In the genomic region with DNA sequence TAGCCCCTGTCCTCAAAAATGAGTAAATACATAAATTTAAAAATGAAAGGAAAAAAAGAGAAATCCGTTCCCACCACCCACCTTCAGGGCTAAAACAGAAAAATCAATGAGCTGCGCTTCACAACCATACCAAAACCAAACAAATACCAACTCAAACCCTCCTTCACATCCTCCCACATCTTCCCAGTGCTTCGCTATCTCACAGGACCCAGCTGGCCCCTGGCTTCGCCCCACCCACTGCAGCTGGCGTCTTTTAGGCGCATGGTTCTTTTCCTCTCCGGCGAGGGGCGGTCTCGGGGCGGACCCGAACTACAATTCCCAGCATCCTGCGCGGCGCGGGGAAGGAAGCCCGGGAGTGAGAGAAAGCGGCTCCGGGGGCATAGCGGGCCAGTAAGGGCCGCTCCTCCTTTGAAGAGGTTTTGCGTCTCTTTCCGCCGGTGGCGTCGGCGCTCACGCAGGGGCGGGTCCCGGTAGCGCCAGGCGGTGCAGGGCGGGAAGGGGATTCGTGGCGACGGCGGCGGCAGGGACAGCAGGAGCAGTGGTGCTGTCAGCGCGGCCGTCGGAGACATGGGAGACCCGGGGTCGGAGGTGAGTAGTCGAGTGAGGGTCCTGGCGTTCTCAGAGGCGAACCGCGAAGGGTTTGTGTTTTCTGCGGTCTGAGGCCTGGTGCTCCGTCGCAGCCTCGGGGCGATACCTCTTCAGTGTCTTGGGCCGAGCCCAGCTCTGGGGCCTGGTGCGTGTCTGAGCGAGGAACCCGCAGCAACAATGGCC, we compare ENCODE assay signal across 1 cellular context.
TF ChIP-seq lines count a peak whose summit lies in the region.

A gene with protein sequence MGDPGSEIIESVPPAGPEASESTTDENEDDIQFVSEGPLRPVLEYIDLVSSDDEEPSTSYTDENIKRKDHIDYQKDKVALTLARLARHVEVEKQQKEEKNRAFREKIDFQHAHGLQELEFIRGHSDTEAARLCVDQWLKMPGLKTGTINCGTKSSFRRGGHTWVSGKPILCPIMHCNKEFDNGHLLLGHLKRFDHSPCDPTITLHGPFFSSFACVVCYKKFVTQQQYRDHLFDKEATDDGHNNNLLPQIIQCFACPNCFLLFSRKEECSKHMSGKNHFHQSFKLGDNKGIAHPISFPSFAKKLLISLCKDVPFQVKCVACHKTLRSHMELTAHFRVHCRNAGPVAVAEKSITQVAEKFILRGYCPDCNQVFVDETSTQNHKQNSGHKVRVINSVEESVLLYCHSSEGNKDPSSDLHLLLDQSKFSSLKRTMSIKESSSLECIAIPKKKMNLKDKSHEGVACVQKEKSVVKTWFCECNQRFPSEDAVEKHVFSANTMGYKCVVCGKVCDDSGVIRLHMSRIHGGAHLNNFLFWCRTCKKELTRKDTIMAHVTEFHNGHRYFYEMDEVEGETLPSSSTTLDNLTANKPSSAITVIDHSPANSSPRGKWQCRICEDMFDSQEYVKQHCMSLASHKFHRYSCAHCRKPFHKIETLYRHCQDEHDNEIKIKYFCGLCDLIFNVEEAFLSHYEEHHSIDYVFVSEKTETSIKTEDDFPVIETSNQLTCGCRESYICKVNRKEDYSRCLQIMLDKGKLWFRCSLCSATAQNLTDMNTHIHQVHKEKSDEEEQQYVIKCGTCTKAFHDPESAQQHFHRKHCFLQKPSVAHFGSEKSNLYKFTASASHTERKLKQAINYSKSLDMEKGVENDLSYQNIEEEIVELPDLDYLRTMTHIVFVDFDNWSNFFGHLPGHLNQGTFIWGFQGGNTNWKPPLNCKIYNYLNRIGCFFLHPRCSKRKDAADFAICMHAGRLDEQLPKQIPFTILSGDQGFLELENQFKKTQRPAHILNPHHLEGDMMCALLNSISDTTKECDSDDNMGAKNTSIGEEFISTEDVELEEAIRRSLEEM (plus strand): TSS at position 502 of the 771 bp plus-strand sequence. CDS start 66 bp downstream, at position 568.

TF ChIP-seq in HepG2, 621 proteins besides CTCF, POLR2A, EP300 and RAD21 (continued from another document and continues in another):
- TF ChIP-seq, protein P1, sequence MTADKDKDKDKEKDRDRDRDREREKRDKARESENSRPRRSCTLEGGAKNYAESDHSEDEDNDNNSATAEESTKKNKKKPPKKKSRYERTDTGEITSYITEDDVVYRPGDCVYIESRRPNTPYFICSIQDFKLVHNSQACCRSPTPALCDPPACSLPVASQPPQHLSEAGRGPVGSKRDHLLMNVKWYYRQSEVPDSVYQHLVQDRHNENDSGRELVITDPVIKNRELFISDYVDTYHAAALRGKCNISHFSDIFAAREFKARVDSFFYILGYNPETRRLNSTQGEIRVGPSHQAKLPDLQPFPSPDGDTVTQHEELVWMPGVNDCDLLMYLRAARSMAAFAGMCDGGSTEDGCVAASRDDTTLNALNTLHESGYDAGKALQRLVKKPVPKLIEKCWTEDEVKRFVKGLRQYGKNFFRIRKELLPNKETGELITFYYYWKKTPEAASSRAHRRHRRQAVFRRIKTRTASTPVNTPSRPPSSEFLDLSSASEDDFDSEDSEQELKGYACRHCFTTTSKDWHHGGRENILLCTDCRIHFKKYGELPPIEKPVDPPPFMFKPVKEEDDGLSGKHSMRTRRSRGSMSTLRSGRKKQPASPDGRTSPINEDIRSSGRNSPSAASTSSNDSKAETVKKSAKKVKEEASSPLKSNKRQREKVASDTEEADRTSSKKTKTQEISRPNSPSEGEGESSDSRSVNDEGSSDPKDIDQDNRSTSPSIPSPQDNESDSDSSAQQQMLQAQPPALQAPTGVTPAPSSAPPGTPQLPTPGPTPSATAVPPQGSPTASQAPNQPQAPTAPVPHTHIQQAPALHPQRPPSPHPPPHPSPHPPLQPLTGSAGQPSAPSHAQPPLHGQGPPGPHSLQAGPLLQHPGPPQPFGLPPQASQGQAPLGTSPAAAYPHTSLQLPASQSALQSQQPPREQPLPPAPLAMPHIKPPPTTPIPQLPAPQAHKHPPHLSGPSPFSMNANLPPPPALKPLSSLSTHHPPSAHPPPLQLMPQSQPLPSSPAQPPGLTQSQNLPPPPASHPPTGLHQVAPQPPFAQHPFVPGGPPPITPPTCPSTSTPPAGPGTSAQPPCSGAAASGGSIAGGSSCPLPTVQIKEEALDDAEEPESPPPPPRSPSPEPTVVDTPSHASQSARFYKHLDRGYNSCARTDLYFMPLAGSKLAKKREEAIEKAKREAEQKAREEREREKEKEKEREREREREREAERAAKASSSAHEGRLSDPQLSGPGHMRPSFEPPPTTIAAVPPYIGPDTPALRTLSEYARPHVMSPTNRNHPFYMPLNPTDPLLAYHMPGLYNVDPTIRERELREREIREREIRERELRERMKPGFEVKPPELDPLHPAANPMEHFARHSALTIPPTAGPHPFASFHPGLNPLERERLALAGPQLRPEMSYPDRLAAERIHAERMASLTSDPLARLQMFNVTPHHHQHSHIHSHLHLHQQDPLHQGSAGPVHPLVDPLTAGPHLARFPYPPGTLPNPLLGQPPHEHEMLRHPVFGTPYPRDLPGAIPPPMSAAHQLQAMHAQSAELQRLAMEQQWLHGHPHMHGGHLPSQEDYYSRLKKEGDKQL (CRISPR knock-in tag; IDR thresholded peaks at IDR 0.05; ENCODE audit: low read depth): peak; percentile 34; the same call in 1 of the 2 replicates
- TF ChIP-seq PCBP2 (optimal IDR thresholded peaks at IDR 0.05; ENCODE audit: low read depth, low read length, poor library complexity, severe bottlenecking) (no peak), NAIF1 (CRISPR knock-in tag; IDR thresholded peaks at IDR 0.05; ENCODE audit: borderline replicate concordance) (peak; percentile 95), ZNF253 (CRISPR knock-in tag; IDR thresholded peaks at IDR 0.05; ENCODE audit: borderline replicate concordance) (no peak), ZNF317 (CRISPR knock-in tag; IDR thresholded peaks at IDR 0.05) (peak; percentile 79; the same call in 1 of the 2 replicates), ZNF383 (CRISPR knock-in tag; IDR thresholded peaks at IDR 0.05; ENCODE audit: borderline replicate concordance) (no peak), PLRG1 (conservative IDR thresholded peaks at IDR 0.05) (no peak), PAWR (CRISPR knock-in tag; IDR thresholded peaks at IDR 0.05; ENCODE audit: borderline replicate concordance) (no peak), SIX4 (CRISPR knock-in tag; IDR thresholded peaks at IDR 0.05) (peak; percentile 33; the same call in 1 of the 2 replicates), BRCA1 (CRISPR knock-in tag; IDR thresholded peaks at IDR 0.05) (peak; percentile 63; the same call in 1 of the 2 replicates), ELF4 (CRISPR knock-in tag; IDR thresholded peaks at IDR 0.05; ENCODE audit: borderline replicate concordance) (0 out of 2 replicates have a peak, but pooled peaks have one; percentile 74), NKX3-1 (CRISPR knock-in tag; IDR thresholded peaks at IDR 0.05) (no peak), MBD4 (IDR thresholded peaks at IDR 0.05; ENCODE audit: borderline replicate concordance, low read length) (no peak), ZNF510 (CRISPR knock-in tag; IDR thresholded peaks at IDR 0.05; ENCODE audit: low read depth) (0 out of 2 replicates have a peak, but pooled peaks have one; percentile 44), TCF12 (IDR thresholded peaks at IDR 0.05) (no peak), TCF12 (CRISPR knock-in tag; IDR thresholded peaks at IDR 0.05) (no peak), ZNF713 (CRISPR knock-in tag; IDR thresholded peaks at IDR 0.05) (no peak), FOSL2 (CRISPR knock-in tag; IDR thresholded peaks at IDR 0.05) (peak; percentile 59; the same call in 1 of the 2 replicates)
- TF ChIP-seq, protein P2, sequence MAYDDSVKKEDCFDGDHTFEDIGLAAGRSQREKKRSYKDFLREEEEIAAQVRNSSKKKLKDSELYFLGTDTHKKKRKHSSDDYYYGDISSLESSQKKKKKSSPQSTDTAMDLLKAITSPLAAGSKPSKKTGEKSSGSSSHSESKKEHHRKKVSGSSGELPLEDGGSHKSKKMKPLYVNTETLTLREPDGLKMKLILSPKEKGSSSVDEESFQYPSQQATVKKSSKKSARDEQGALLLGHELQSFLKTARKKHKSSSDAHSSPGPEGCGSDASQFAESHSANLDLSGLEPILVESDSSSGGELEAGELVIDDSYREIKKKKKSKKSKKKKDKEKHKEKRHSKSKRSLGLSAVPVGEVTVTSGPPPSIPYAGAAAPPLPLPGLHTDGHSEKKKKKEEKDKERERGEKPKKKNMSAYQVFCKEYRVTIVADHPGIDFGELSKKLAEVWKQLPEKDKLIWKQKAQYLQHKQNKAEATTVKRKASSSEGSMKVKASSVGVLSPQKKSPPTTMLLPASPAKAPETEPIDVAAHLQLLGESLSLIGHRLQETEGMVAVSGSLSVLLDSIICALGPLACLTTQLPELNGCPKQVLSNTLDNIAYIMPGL (CRISPR knock-in tag; IDR thresholded peaks at IDR 0.05; ENCODE audit: borderline replicate concordance in 1 of 2, low read depth in 1 of 2): peak; percentile 68 to 91
- TF ChIP-seq, protein P3, sequence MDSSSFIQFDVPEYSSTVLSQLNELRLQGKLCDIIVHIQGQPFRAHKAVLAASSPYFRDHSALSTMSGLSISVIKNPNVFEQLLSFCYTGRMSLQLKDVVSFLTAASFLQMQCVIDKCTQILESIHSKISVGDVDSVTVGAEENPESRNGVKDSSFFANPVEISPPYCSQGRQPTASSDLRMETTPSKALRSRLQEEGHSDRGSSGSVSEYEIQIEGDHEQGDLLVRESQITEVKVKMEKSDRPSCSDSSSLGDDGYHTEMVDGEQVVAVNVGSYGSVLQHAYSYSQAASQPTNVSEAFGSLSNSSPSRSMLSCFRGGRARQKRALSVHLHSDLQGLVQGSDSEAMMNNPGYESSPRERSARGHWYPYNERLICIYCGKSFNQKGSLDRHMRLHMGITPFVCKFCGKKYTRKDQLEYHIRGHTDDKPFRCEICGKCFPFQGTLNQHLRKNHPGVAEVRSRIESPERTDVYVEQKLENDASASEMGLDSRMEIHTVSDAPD (CRISPR knock-in tag; IDR thresholded peaks at IDR 0.05): peak; percentile 52; the same call in 1 of the 2 replicates
- TF ChIP-seq, protein P4, sequence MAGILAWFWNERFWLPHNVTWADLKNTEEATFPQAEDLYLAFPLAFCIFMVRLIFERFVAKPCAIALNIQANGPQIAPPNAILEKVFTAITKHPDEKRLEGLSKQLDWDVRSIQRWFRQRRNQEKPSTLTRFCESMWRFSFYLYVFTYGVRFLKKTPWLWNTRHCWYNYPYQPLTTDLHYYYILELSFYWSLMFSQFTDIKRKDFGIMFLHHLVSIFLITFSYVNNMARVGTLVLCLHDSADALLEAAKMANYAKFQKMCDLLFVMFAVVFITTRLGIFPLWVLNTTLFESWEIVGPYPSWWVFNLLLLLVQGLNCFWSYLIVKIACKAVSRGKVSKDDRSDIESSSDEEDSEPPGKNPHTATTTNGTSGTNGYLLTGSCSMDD (CRISPR knock-in tag; IDR thresholded peaks at IDR 0.05): no peak
- TF ChIP-seq, protein P5, sequence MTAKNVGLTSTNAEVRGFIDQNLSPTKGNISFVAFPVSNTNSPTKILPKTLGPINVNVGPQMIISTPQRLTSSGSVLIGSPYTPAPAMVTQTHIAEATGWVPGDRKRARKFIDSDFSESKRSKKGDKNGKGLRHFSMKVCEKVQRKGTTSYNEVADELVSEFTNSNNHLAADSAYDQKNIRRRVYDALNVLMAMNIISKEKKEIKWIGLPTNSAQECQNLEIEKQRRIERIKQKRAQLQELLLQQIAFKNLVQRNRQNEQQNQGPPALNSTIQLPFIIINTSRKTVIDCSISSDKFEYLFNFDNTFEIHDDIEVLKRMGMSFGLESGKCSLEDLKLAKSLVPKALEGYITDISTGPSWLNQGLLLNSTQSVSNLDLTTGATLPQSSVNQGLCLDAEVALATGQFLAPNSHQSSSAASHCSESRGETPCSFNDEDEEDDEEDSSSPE (CRISPR knock-in tag; IDR thresholded peaks at IDR 0.05): peak; percentile 98
- TF ChIP-seq, protein P6, sequence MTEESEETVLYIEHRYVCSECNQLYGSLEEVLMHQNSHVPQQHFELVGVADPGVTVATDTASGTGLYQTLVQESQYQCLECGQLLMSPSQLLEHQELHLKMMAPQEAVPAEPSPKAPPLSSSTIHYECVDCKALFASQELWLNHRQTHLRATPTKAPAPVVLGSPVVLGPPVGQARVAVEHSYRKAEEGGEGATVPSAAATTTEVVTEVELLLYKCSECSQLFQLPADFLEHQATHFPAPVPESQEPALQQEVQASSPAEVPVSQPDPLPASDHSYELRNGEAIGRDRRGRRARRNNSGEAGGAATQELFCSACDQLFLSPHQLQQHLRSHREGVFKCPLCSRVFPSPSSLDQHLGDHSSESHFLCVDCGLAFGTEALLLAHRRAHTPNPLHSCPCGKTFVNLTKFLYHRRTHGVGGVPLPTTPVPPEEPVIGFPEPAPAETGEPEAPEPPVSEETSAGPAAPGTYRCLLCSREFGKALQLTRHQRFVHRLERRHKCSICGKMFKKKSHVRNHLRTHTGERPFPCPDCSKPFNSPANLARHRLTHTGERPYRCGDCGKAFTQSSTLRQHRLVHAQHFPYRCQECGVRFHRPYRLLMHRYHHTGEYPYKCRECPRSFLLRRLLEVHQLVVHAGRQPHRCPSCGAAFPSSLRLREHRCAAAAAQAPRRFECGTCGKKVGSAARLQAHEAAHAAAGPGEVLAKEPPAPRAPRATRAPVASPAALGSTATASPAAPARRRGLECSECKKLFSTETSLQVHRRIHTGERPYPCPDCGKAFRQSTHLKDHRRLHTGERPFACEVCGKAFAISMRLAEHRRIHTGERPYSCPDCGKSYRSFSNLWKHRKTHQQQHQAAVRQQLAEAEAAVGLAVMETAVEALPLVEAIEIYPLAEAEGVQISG (CRISPR knock-in tag; IDR thresholded peaks at IDR 0.05): peak; percentile 94
- TF ChIP-seq, protein P7, sequence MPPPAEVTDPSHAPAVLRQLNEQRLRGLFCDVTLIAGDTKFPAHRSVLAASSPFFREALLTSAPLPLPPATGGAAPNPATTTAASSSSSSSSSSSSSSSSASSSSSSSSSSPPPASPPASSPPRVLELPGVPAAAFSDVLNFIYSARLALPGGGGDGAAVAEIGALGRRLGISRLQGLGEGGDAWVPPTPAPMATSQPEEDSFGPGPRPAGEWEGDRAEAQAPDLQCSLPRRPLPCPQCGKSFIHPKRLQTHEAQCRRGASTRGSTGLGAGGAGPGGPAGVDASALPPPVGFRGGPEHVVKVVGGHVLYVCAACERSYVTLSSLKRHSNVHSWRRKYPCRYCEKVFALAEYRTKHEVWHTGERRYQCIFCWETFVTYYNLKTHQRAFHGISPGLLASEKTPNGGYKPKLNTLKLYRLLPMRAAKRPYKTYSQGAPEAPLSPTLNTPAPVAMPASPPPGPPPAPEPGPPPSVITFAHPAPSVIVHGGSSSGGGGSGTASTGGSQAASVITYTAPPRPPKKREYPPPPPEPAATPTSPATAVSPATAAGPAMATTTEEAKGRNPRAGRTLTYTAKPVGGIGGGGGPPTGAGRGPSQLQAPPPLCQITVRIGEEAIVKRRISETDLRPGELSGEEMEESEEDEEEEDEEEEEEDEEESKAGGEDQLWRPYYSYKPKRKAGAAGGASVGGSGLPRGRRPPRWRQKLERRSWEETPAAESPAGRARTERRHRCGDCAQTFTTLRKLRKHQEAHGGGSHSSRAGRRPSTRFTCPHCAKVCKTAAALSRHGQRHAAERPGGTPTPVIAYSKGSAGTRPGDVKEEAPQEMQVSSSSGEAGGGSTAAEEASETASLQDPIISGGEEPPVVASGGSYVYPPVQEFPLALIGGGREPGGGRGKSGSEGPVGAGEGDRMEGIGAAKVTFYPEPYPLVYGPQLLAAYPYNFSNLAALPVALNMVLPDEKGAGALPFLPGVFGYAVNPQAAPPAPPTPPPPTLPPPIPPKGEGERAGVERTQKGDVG (CRISPR knock-in tag; IDR thresholded peaks at IDR 0.05; ENCODE audit: borderline replicate concordance): no peak; the same call in 1 of the 2 replicates
- TF ChIP-seq, protein P8, sequence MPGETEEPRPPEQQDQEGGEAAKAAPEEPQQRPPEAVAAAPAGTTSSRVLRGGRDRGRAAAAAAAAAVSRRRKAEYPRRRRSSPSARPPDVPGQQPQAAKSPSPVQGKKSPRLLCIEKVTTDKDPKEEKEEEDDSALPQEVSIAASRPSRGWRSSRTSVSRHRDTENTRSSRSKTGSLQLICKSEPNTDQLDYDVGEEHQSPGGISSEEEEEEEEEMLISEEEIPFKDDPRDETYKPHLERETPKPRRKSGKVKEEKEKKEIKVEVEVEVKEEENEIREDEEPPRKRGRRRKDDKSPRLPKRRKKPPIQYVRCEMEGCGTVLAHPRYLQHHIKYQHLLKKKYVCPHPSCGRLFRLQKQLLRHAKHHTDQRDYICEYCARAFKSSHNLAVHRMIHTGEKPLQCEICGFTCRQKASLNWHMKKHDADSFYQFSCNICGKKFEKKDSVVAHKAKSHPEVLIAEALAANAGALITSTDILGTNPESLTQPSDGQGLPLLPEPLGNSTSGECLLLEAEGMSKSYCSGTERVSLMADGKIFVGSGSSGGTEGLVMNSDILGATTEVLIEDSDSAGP (CRISPR knock-in tag; IDR thresholded peaks at IDR 0.05; ENCODE audit: borderline replicate concordance): peak; percentile 88
